In genomic region chr11:135022430-135022829, GRCh38 we compare ENCODE assay signal across 32 cellular contexts.
"Had no signal": no experiment of that assay in that cellular context is flagged by ENCODE, and none has a peak within 500 bp of the region (broad histone marks: within the 10 kb centered on the region; RNA-seq: fewer than 3 reads in every experiment).

No MANE protein-coding gene starts in this region.

- H3K4me3 ChIP-seq: adrenal gland, colonic mucosa, PC-9 had no signal

- H3K27me3 ChIP-seq: adrenal gland, brain microvascular endothelial cell, colonic mucosa had no signal

- DNase-seq: activated CD4-positive, alpha-beta T cell treated with anti-CD3 and anti-CD28 coated beads for 36 hours; activated CD4-positive, alpha-beta T cell treated with anti-CD3 and anti-CD28 coated beads, Interleukin-2, amount 10 ng/mL, durations not matched to agents 7 days and 5 days; activated CD4-positive, alpha-beta T cell treated with anti-CD3 and anti-CD28 coated beads, Interleukin-2, amount 50 U/mL, for 48 hours; activated CD8-positive, alpha-beta memory T cell treated with anti-CD3 and anti-CD28 coated beads, Interleukin-2, amount 50 U/mL, for 4 hours; activated CD8-positive, alpha-beta T cell treated with anti-CD3 and anti-CD28 coated beads, Interleukin-2, amount 10 ng/mL, durations not matched to agents 7 days and 5 days; activated gamma-delta T cell treated with Interleukin-2 at 50 U/mL for 16 hours; activated naive CD4-positive, alpha-beta T cell treated with anti-CD3 and anti-CD28 coated beads for 36 hours; activated T-cell treated with anti-CD3 and anti-CD28 coated beads for 4 hours; activated T-cell treated with anti-CD3 and anti-CD28 coated beads, Interleukin-2, amount 50 U/mL, for 4 hours; adrenal gland; brain microvascular endothelial cell; central memory CD4-positive, alpha-beta T cell; colonic mucosa; NCI-H1092 treated with DMSO at 0.1 percent for 48 hours; NCI-H1417; NCI-H146; NCI-H187; NCI-H2081 treated with DMSO at 0.1 percent for 48 hours; NCI-H226; NCI-H446 treated with DMSO at 0.1 percent for 48 hours; NCI-H524; NCI-H748 treated with DMSO at 0.1 percent for 48 hours; NK-92 treated with Interleukin-12 subunit alpha and Interleukin-12 subunit beta, amount 100 ng/mL, for 24 hours; PC-9; Right ventricle myocardium superior; T1000 had no signal

- H3K36me3 ChIP-seq: adrenal gland, brain microvascular endothelial cell, colonic mucosa had no signal

- H3K27ac ChIP-seq: adrenal gland, brain microvascular endothelial cell, colonic mucosa, KMS-11, PC-9 had no signal

- FAIRE-seq: astrocyte, TTC549 had no signal

- H3K4me1 ChIP-seq: adrenal gland, colonic mucosa had no signal

- H3K9me3 ChIP-seq: adrenal gland, colonic mucosa had no signal

- H3K4me2 ChIP-seq: KMS-11, PC-9 had no signal

- H2AFZ ChIP-seq: PC-9 had no signal

- ATAC-seq: activated CD4-positive, alpha-beta T cell treated with anti-CD3 and anti-CD28 coated beads for 36 hours; activated CD4-positive, CD25-positive, alpha-beta regulatory T cell treated with anti-CD3 and anti-CD28 coated beads, Interleukin-2, amount 50 U/mL, for 24 hours; activated CD8-positive, alpha-beta T cell treated with anti-CD3 and anti-CD28 coated beads, Interleukin-2, amount 10 ng/mL, durations not matched to agents 7 days and 5 days; activated naive CD4-positive, alpha-beta T cell treated with anti-CD3 and anti-CD28 coated beads, Interleukin-2, amount 50 U/mL, for 72 hours; activated T-cell treated with anti-CD3 and anti-CD28 coated beads, Interleukin-2, amount 50 U/mL, for 4 hours; WTC11 had no signal

- H3K9ac ChIP-seq: KMS-11 had no signal
